28 cellular contexts compared by ENCODE assay signal in genomic region chr13:25391932-25392331, GRCh38. TPM values are rescaled to one million over a fixed set of nuclear protein-coding genes. Genes with fewer than 3 reads are reported as not detected.
"Had no signal": no experiment of that assay in that cellular context is flagged by ENCODE, and none has a peak within 500 bp of the region (broad histone marks: within the 10 kb centered on the region; RNA-seq: fewer than 3 reads in every experiment).

No MANE protein-coding gene starts in this region.

- FAIRE-seq: keratinocyte had no signal

- H3K4me2 ChIP-seq: neural progenitor cell, smooth muscle cell had no signal

- ATAC-seq: esophagus mucosa; gastrocnemius medialis; left lobe of liver; mucosa of descending colon; natural killer cell treated with Interleukin-12 subunit alpha and Interleukin-12 subunit beta and Interleukin-15 and Interleukin-18, amount 100 ng/mL, for 72 hours; sciatic nerve; stimulated activated naive CD8-positive, alpha-beta T cell treated with anti-CD3 and anti-CD28 coated beads, Interleukin-15, amount 100 ng/mL, for 72 hours had no signal

- DNase-seq: dorsolateral prefrontal cortex; effector CD4-positive, alpha-beta T cell; foreskin fibroblast; gastrocnemius medialis; head of caudate nucleus; mucosa of descending colon; naive B cell; nucleus accumbens; stimulated activated CD4-positive, alpha-beta T cell treated with anti-CD3 and anti-CD28 coated beads, Interleukin-12 subunit alpha, Interleukin-12 subunit beta, amount 100 ng/mL, for 4 hours; stimulated activated CD4-positive, alpha-beta T cell treated with anti-CD3 and anti-CD28 coated beads, Interleukin-1b, Interleukin-23, amount 100 ng/mL, for 48 hours; stimulated activated CD4-positive, alpha-beta T cell treated with anti-CD3 and anti-CD28 coated beads, Interleukin-4, amount 100 ng/mL, for 1 hour; stimulated activated CD8-positive, alpha-beta memory T cell treated with anti-CD3 and anti-CD28 coated beads, Interleukin-4, amount 100 ng/mL, for 48 hours; stimulated activated naive CD4-positive, alpha-beta T cell; stimulated activated naive CD8-positive, alpha-beta T cell treated with anti-CD3 and anti-CD28 coated beads, Interleukin-15, amount 100 ng/mL, for 72 hours; transverse colon had no signal

- H3K36me3 Mint-ChIP-seq: memory B cell; naive B cell; natural killer cell treated with Interleukin-12 subunit alpha and Interleukin-12 subunit beta and Interleukin-15 and Interleukin-18, amount 100 ng/mL, for 72 hours; neural progenitor cell had no signal

- H3K27ac ChIP-seq: dorsolateral prefrontal cortex, gastrocnemius medialis, neural progenitor cell, prostate gland, right atrium auricular region, suprapubic skin, transverse colon, vagina had no signal

- H3K4me1 Mint-ChIP-seq: memory B cell; naive B cell; neural progenitor cell; stimulated activated naive CD8-positive, alpha-beta T cell treated with anti-CD3 and anti-CD28 coated beads, Interleukin-15, amount 100 ng/mL, for 72 hours had no signal

- H3K27ac Mint-ChIP-seq: memory B cell; naive B cell; natural killer cell treated with Interleukin-12 subunit alpha and Interleukin-12 subunit beta and Interleukin-15 and Interleukin-18, amount 100 ng/mL, for 72 hours; neural progenitor cell; stimulated activated naive CD8-positive, alpha-beta T cell treated with anti-CD3 and anti-CD28 coated beads, Interleukin-15, amount 100 ng/mL, for 72 hours had no signal

- H3K36me3 ChIP-seq: gastrocnemius medialis, neural progenitor cell, prostate gland, right atrium auricular region, suprapubic skin, transverse colon, vagina had no signal

- H3K4me3 Mint-ChIP-seq: memory B cell; natural killer cell treated with Interleukin-12 subunit alpha and Interleukin-12 subunit beta and Interleukin-15 and Interleukin-18, amount 100 ng/mL, for 72 hours; neural progenitor cell; stimulated activated naive CD8-positive, alpha-beta T cell treated with anti-CD3 and anti-CD28 coated beads, Interleukin-15, amount 100 ng/mL, for 72 hours had no signal

- H3K27me3 ChIP-seq: dorsolateral prefrontal cortex, gastrocnemius medialis, neural progenitor cell, right atrium auricular region, suprapubic skin, transverse colon, vagina had no signal

- H3K4me3 ChIP-seq: dorsolateral prefrontal cortex, gastrocnemius medialis, lung, mucosa of descending colon, neural progenitor cell, prostate gland, right atrium auricular region, smooth muscle cell, suprapubic skin, transverse colon, vagina had no signal

- H3K9me3 ChIP-seq: gastrocnemius medialis, mucosa of descending colon, prostate gland, suprapubic skin, transverse colon, vagina had no signal

- H3K9ac ChIP-seq: neural progenitor cell had no signal

- H3K9me3 Mint-ChIP-seq: memory B cell; natural killer cell treated with Interleukin-12 subunit alpha and Interleukin-12 subunit beta and Interleukin-15 and Interleukin-18, amount 100 ng/mL, for 72 hours; stimulated activated naive CD8-positive, alpha-beta T cell treated with anti-CD3 and anti-CD28 coated beads, Interleukin-15, amount 100 ng/mL, for 72 hours had no signal

- H2AFZ ChIP-seq: neural progenitor cell had no signal

- H3K4me1 ChIP-seq: gastrocnemius medialis, neural progenitor cell, prostate gland, right atrium auricular region, suprapubic skin, transverse colon, vagina had no signal

RNA-seq across cellular contexts. Expression of gene ATP8A2, which starts 20.2 kb away (rescaled TPM):
- total RNA-seq: esophagus mucosa, gastrocnemius medialis, left lobe of liver had no signal
